2 cellular contexts compared by ENCODE assay signal in the genomic region with DNA sequence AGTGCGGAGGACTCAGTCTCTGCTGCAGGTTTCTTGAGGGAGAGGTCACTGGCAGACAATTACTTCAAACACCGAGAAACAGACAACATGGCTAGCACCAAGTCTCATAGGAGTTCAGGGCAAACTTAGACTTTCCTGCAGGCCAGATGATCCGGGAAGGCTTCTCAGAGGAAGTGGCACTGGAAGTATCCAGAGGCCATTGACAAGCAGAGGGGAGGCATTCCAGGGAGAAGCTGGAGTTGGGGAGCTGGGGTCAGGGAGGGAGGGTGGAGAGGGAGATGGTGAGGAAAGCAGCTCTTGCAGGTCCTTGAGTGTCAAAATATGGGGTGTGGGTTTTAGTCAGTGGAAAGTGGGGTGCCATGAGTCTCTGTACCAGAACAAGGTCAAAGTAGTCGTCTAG.
A peak's percentile ranks its signal among the peaks of the same experiment; 100 is the strongest.
TF ChIP-seq lines count a peak whose summit lies in the region.

No MANE protein-coding gene starts in this region.

TF ChIP-seq in IMR-90, 13 proteins besides CTCF, POLR2A, EP300 and RAD21:
- TF ChIP-seq, protein P1, sequence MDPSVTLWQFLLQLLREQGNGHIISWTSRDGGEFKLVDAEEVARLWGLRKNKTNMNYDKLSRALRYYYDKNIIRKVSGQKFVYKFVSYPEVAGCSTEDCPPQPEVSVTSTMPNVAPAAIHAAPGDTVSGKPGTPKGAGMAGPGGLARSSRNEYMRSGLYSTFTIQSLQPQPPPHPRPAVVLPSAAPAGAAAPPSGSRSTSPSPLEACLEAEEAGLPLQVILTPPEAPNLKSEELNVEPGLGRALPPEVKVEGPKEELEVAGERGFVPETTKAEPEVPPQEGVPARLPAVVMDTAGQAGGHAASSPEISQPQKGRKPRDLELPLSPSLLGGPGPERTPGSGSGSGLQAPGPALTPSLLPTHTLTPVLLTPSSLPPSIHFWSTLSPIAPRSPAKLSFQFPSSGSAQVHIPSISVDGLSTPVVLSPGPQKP (IDR thresholded peaks at IDR 0.05; ENCODE audit: borderline replicate concordance, low read depth, low read length), result no peak
- TF ChIP-seq NFE2L2 (IDR thresholded peaks at IDR 0.05; ENCODE audit: low read depth, low read length) (no peak), SMC3 (IDR thresholded peaks at IDR 0.05; ENCODE audit: low read depth, low read length) (no peak), MAZ (IDR thresholded peaks at IDR 0.05; ENCODE audit: borderline replicate concordance, low read depth, low read length) (no peak), CEBPB (IDR thresholded peaks at IDR 0.05; ENCODE audit: low read depth, low read length) (no peak), RCOR1 (IDR thresholded peaks at IDR 0.05; ENCODE audit: insufficient replicate concordance, low read length) (no peak), RFX5 (IDR thresholded peaks at IDR 0.05; ENCODE audit: low read depth, low read length) (no peak), BHLHE40 (IDR thresholded peaks at IDR 0.05; ENCODE audit: low read depth, low read length) (no peak), MAFK (IDR thresholded peaks at IDR 0.05; ENCODE audit: low read depth, low read length) (no peak), USF2 (IDR thresholded peaks at IDR 0.05; ENCODE audit: low read depth, low read length) (no peak), MXI1 (IDR thresholded peaks at IDR 0.05; ENCODE audit: borderline replicate concordance, low read depth, low read length) (no peak), CHD1 (IDR thresholded peaks at IDR 0.05; ENCODE audit: low read depth, low read length) (no peak), FOS (IDR thresholded peaks at IDR 0.05; ENCODE audit: low read depth, low read length) (no peak)

TF ChIP-seq in K562, 482 proteins besides CTCF, POLR2A, EP300 and RAD21:
- peak; percentile 61 for TF ChIP-seq ZFP36 (IDR thresholded peaks at IDR 0.05; ENCODE audit: low read depth, low read length, partially characterized antibody)
- TF ChIP-seq ILK (tag; IDR thresholded peaks at IDR 0.05; ENCODE audit: borderline replicate concordance, low read depth), result no peak
